ENCODE assay signal across 8 cellular contexts in the genomic region with DNA sequence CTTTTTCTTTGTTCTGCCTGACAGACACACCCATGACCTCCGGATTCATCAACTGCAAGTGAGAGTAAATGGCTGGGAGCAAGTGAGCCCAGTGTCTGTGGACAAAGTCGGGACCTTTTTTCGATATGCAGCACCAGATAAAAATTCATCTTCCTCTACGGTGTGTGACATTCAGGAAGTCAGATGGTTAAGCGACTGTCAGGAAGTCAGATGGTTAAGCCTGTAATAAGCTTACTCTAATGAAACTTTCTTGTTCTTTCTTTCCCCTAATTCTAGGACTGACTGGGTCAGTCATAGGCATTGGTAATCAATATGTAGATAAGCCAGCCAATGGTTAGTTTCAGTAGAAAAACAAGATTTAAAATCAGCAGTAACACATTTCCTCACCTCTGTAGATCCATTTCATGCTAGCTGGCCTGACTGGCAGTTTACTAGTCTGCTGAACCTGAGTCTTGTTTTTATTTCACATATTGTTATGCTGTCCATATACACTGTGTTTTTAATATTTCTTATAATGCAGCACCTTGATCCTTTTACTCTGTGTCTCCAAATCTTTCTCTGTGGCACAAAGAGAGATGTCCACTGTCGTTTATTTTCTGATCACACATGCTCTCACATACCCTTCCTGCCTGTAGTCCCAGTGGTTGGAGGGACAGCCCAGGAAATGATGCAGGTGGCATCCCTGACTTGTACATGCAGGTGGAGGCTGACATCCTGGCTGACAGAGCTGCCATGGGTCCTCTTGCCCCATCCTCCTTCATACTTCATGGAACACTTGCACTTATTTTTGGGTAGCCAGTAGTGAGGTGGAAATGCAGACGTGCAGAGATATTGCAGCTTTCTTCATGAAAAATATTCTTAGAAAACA.
DNase-seq lines count a peak whose midpoint lies in the region; ATAC-seq, FAIRE-seq and TF ChIP-seq lines count a peak whose summit lies in the region.
"Had no signal": no experiment of that assay in that cellular context is flagged by ENCODE, and none has a peak within 500 bp of the region (broad histone marks: within the 10 kb centered on the region; RNA-seq: fewer than 3 reads in every experiment).

No MANE protein-coding gene starts in this region.

- H3K4me1 ChIP-seq in OCI-LY3 (ENCODE audit: low read length) (peaks cover 28% of the 10 kb centered on the region), duodenal mucosa (ENCODE audit: control insufficient read depth in 1 of 2, insufficient read depth in 2 of 2, low read length in 2 of 2) (peaks cover 11 to 32% of the 10 kb centered on the region in 2 donors), mesenchymal stem cell (ENCODE audit: control insufficient read depth, insufficient read depth, low read depth, low read length) (peaks cover 4% of the 10 kb centered on the region)

- H2BK120ac ChIP-seq in mesenchymal stem cell (ENCODE audit: low read depth, low read length): no peak overlapping the region

- FAIRE-seq in GM18507 (lab: Jason Lieb, UNC): peak; percentile 84

- H3K9me3 ChIP-seq in OCI-LY3 (ENCODE audit: insufficient read depth, low read length) (no peaks in the 10 kb centered on the region), duodenal mucosa (ENCODE audit: control insufficient read depth in 1 of 2, low read length in 2 of 2) (no peaks in the 10 kb centered on the region), mesenchymal stem cell (ENCODE audit: control insufficient read depth, low read length) (no peaks in the 10 kb centered on the region)

- H3K27ac ChIP-seq in OCI-LY3 (ENCODE audit: low read length): peak overlapping the region; percentile 60
- H3K27ac ChIP-seq in duodenal mucosa (ENCODE audit: low read depth, low read length): no peak overlapping the region
- H3K27ac ChIP-seq in mesenchymal stem cell (ENCODE audit: low read length, poor library complexity, severe bottlenecking): no peak overlapping the region

- peaks cover 3% of the 10 kb centered on the region for H3K79me1 ChIP-seq in mesenchymal stem cell (replicated peaks; ENCODE audit: low read length, poor library complexity, severe bottlenecking)

- H3K4me3 ChIP-seq in OCI-LY3 (ENCODE audit: low read length) (peak overlapping the region; percentile 47), duodenal mucosa (ENCODE audit: low read depth in 1 of 2, low read length in 2 of 2) (no peak overlapping the region), mesenchymal stem cell (ENCODE audit: insufficient read depth in 1 of 2, low read depth in 1 of 2, low read length in 2 of 2) (no peak overlapping the region)

- peak overlapping the region; percentile 77 for H3K4me2 ChIP-seq in OCI-LY3 (ENCODE audit: low read length)
- no peak overlapping the region for H3K4me2 ChIP-seq in mesenchymal stem cell (ENCODE audit: low read length, poor library complexity, severe bottlenecking)

- peaks cover 49% of the 10 kb centered on the region for H3K4me1 Mint-ChIP-seq in stimulated activated effector memory CD8-positive, alpha-beta T cell treated with anti-CD3 and anti-CD28 coated beads, Interleukin-12 subunit alpha, Interleukin-12 subunit beta, amount 100 ng/mL, for 72 hours

- no peak overlapping the region for H3K14ac ChIP-seq in mesenchymal stem cell (ENCODE audit: low read length in 2 of 2)

- peak overlapping the region; percentile 81 for H3K27ac Mint-ChIP-seq in stimulated activated effector memory CD8-positive, alpha-beta T cell treated with anti-CD3 and anti-CD28 coated beads, Interleukin-12 subunit alpha, Interleukin-12 subunit beta, amount 100 ng/mL, for 72 hours

- no peak for DNase-seq in GM18507 (ENCODE audit: extremely low spot score, insufficient read length, low read depth)
- DNase-seq in stimulated activated effector memory CD8-positive, alpha-beta T cell treated with anti-CD3 and anti-CD28 coated beads, Interleukin-12 subunit alpha, Interleukin-12 subunit beta, amount 100 ng/mL, for 72 hours (ENCODE audit: low spot score in 2 of 2): no peak
- no peak for DNase-seq in mesenchymal stem cell
- no peak for DNase-seq in D341Med (ENCODE audit: low spot score)
- DNase-seq in effector CD8-positive, alpha-beta T cell (lab: John Stamatoyannopoulos, UW): no peak
- DNase-seq: NCI-H226 had no signal

- no peak overlapping the region for H2AK5ac ChIP-seq in mesenchymal stem cell (ENCODE audit: low read length, severe bottlenecking)

- H3K4me3 Mint-ChIP-seq in stimulated activated effector memory CD8-positive, alpha-beta T cell treated with anti-CD3 and anti-CD28 coated beads, Interleukin-12 subunit alpha, Interleukin-12 subunit beta, amount 100 ng/mL, for 72 hours: peak overlapping the region; percentile 62

- no peak overlapping the region for H2BK15ac ChIP-seq in mesenchymal stem cell (ENCODE audit: low read depth, poor library complexity, severe bottlenecking)

- H2BK12ac ChIP-seq in mesenchymal stem cell (ENCODE audit: low read length in 2 of 2): no peak overlapping the region

- H3K27me3 ChIP-seq in OCI-LY3 (ENCODE audit: low read depth, low read length) (no peaks in the 10 kb centered on the region), duodenal mucosa (ENCODE audit: control insufficient read depth in 1 of 2, insufficient read depth in 2 of 2, low read length in 2 of 2) (no peaks in the 10 kb centered on the region), mesenchymal stem cell (ENCODE audit: control insufficient read depth in 1 of 2, insufficient read depth in 1 of 2, low read length in 2 of 2) (no peaks in the 10 kb centered on the region)

- no peaks in the 10 kb centered on the region for H3K79me2 ChIP-seq in OCI-LY3 (ENCODE audit: low read length)

- no peak overlapping the region for H3K18ac ChIP-seq in mesenchymal stem cell (ENCODE audit: low read depth in 1 of 2, low read length in 2 of 2)

- 98% methylated on average over 7 of the region's 7 CpGs for WGBS in mesenchymal stem cell

- H2AFZ ChIP-seq in OCI-LY3 (ENCODE audit: low read depth, low read length) (no peak overlapping the region), mesenchymal stem cell (ENCODE audit: low read depth, low read length) (no peak overlapping the region)

- H3K9me3 Mint-ChIP-seq in stimulated activated effector memory CD8-positive, alpha-beta T cell treated with anti-CD3 and anti-CD28 coated beads, Interleukin-12 subunit alpha, Interleukin-12 subunit beta, amount 100 ng/mL, for 72 hours: peaks cover 5% of the 10 kb centered on the region

- H3K36me3 ChIP-seq in OCI-LY3 (replicated peaks; ENCODE audit: low read depth, low read length) (peaks cover 30% of the 10 kb centered on the region), duodenal mucosa (ENCODE audit: control insufficient read depth in 1 of 2, insufficient read depth in 2 of 2, low read length in 2 of 2) (peaks cover 28 to 40% of the 10 kb centered on the region in 2 donors), mesenchymal stem cell (ENCODE audit: control insufficient read depth in 1 of 2, insufficient read depth in 2 of 2, low read depth in 1 of 2, low read length in 2 of 2) (peaks cover 20 to 76% of the 10 kb centered on the region in 2 experiments)

- H4K91ac ChIP-seq in mesenchymal stem cell (ENCODE audit: low read length): no peak overlapping the region

- TF ChIP-seq CTCF in OCI-LY3 (IDR thresholded peaks at IDR 0.05; ENCODE audit: low read depth, low read length): no peak

- no peak overlapping the region for H4K8ac ChIP-seq in mesenchymal stem cell (ENCODE audit: low read length)

- H3K23ac ChIP-seq in mesenchymal stem cell (ENCODE audit: low read length in 2 of 2): no peak overlapping the region

- no peak overlapping the region for H3K4ac ChIP-seq in mesenchymal stem cell (ENCODE audit: low read depth in 1 of 2, low read length in 2 of 2)

- peak; percentile 70 for ATAC-seq in stimulated activated effector memory CD8-positive, alpha-beta T cell treated with anti-CD3 and anti-CD28 coated beads, Interleukin-12 subunit alpha, Interleukin-12 subunit beta, amount 100 ng/mL, for 72 hours

- no peak overlapping the region for H2BK5ac ChIP-seq in mesenchymal stem cell (ENCODE audit: low read depth, low read length, poor library complexity, severe bottlenecking)

- peaks cover 82% of the 10 kb centered on the region for H3K36me3 Mint-ChIP-seq in stimulated activated effector memory CD8-positive, alpha-beta T cell treated with anti-CD3 and anti-CD28 coated beads, Interleukin-12 subunit alpha, Interleukin-12 subunit beta, amount 100 ng/mL, for 72 hours

- no peaks in the 10 kb centered on the region for H4K20me1 ChIP-seq in OCI-LY3 (ENCODE audit: insufficient read depth, low read length)

- H3K9ac ChIP-seq in OCI-LY3 (ENCODE audit: low read length): no peak overlapping the region; the same call in 1 of the 2 replicates
- H3K9ac ChIP-seq in duodenal mucosa (ENCODE audit: low read depth in 1 of 2, low read length in 2 of 2): peak overlapping the region; percentile 1 to 3
- no peak overlapping the region for H3K9ac ChIP-seq in mesenchymal stem cell (ENCODE audit: low read length)

Comparison
In these comparisons a context has a peak if more than half of its experiments do, and no peak if none do; other contexts are left out.
1. H3K9ac ChIP-seq: peak in duodenal mucosa (2 of 2); none in OCI-LY3 (single experiment) and mesenchymal stem cell (single experiment).